In genomic region chr17:21389352-21389751, GRCh38 we compare ENCODE assay signal across 20 cellular contexts. TPM values are rescaled to one million over a fixed set of nuclear protein-coding genes. Genes with fewer than 3 reads are reported as not detected.
"Had no signal": no experiment of that assay in that cellular context is flagged by ENCODE, and none has a peak within 500 bp of the region (broad histone marks: within the 10 kb centered on the region; RNA-seq: fewer than 3 reads in every experiment).

No MANE protein-coding gene starts in this region.

- H3K9me3 Mint-ChIP-seq: naive B cell; nephron; stimulated activated effector memory CD8-positive, alpha-beta T cell treated with anti-CD3 and anti-CD28 coated beads, Interleukin-12 subunit alpha, Interleukin-12 subunit beta, amount 100 ng/mL, for 72 hours; type B pancreatic cell had no signal

- H3K27me3 ChIP-seq: heart left ventricle, right lobe of liver, vagina had no signal

- H3K4me3 ChIP-seq: heart left ventricle, psoas muscle, right lobe of liver, vagina had no signal

- H3K27ac Mint-ChIP-seq: nephron, type B pancreatic cell had no signal

- H3K27ac ChIP-seq: heart left ventricle, psoas muscle, right lobe of liver, vagina had no signal

- FAIRE-seq: endometrium, frontal cortex, islet of Langerhans had no signal

- H3K36me3 Mint-ChIP-seq: naive B cell; stimulated activated effector memory CD8-positive, alpha-beta T cell treated with anti-CD3 and anti-CD28 coated beads, Interleukin-12 subunit alpha, Interleukin-12 subunit beta, amount 100 ng/mL, for 72 hours; type B pancreatic cell had no signal

- DNase-seq: effector memory CD4-positive, alpha-beta T cell; heart left ventricle; hypothalamus; kidney glomerular epithelial cell; mesendoderm; naive B cell; psoas muscle; retina; right lobe of liver; stimulated activated CD4-positive, alpha-beta T cell treated with anti-CD3 and anti-CD28 coated beads, Interleukin-4, amount 100 ng/mL, for 1 hour; stimulated activated CD8-positive, alpha-beta memory T cell treated with anti-CD3 and anti-CD28 coated beads, Interleukin-4, amount 100 ng/mL, for 48 hours had no signal

- H3K4me3 Mint-ChIP-seq: nephron; stimulated activated effector memory CD8-positive, alpha-beta T cell treated with anti-CD3 and anti-CD28 coated beads, Interleukin-12 subunit alpha, Interleukin-12 subunit beta, amount 100 ng/mL, for 72 hours; type B pancreatic cell had no signal

- H3K4me1 ChIP-seq: right lobe of liver, vagina had no signal

- ATAC-seq: esophagus mucosa; heart left ventricle; psoas muscle; right lobe of liver; stimulated activated effector memory CD8-positive, alpha-beta T cell treated with anti-CD3 and anti-CD28 coated beads, Interleukin-12 subunit alpha, Interleukin-12 subunit beta, amount 100 ng/mL, for 72 hours had no signal

- H3K36me3 ChIP-seq: heart left ventricle, right lobe of liver, vagina had no signal

- H3K4me1 Mint-ChIP-seq: stimulated activated effector memory CD8-positive, alpha-beta T cell treated with anti-CD3 and anti-CD28 coated beads, Interleukin-12 subunit alpha, Interleukin-12 subunit beta, amount 100 ng/mL, for 72 hours had no signal

- H3K27me3 Mint-ChIP-seq: type B pancreatic cell had no signal

- H3K9me3 ChIP-seq: heart left ventricle, psoas muscle, right lobe of liver, vagina had no signal

RNA-seq across cellular contexts. Expression of gene KCNJ12, which starts 13.2 kb away (rescaled TPM):
- total RNA-seq: esophagus mucosa, lung microvascular endothelial cell had no signal
